8 cellular contexts compared by ENCODE assay signal in the genomic region with DNA sequence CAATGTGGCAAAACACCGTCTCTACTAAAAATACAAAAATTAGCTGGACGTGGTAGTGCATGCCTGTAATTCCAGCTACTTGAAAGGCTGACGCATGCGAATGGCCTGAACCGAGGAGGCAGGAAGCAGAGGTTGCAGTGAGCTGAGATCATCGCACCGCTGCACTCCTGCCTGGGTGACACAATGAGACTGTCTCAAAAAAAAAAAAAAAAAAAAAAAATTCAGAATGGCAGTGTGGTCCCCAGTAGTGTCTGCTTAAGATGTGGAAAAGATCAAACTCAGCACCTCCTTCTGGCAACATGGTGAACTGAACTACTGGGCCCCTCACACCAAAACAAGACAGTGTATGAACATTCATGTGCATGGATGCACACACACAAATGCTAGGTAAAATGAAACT.
DNase-seq lines count a peak whose midpoint lies in the region; ATAC-seq and TF ChIP-seq lines count a peak whose summit lies in the region.

No MANE protein-coding gene starts in this region.

- ATAC-seq in HG02642 (IDR thresholded peaks at IDR 0.05; ENCODE audit: poor library complexity, unreplicated experiment) = no peak

- no peak overlapping the region for H3K27ac ChIP-seq in RWPE1

- in situ Hi-C loops in GM13977 (cut with MboI; ENCODE audit: low pct_unique_long_range_greater_than_20kb, low sequenced_read_pairs, unreplicated experiment) = no loop called here

- CTCF ChIA-PET in RWPE1 (lab: Yijun Ruan, JAX) = interaction anchor here (0.6 to 1.2 kb wide), 3 partner anchors 12 to 265 kb away, joined by 3 to 6 read pairs (median 6); no protein-coding TSS in a partner anchor

- POLR2A ChIA-PET in RWPE1 (lab: Yijun Ruan, JAX; ENCODE audit: low non-redundant PET) = no interaction called here

- DNase-seq in GM13977 (ENCODE audit: low spot score) = no peak
- DNase-seq in T-helper 1 cell = peak; percentile 18 to 72 (median 28)
- peak; percentile 0 for DNase-seq in effector CD8-positive, alpha-beta T cell (lab: John Stamatoyannopoulos, UW)
- DNase-seq in stimulated activated CD4-positive, alpha-beta T cell treated with anti-CD3 and anti-CD28 coated beads, Interleukin-1b, Interleukin-23, amount 100 ng/mL, for 48 hours = peak; percentile 39
- DNase-seq in nucleus accumbens (lab: John Stamatoyannopoulos, UW) = no peak
- no peak for DNase-seq in retina
- no peak for DNase-seq in RWPE1 (ENCODE audit: low spot score)

- peak; percentile 15 for TF ChIP-seq CTCF in GM13977 (IDR thresholded peaks at IDR 0.05; ENCODE audit: extremely low read depth, insufficient read depth, missing control alignments)
- no peak for TF ChIP-seq CTCF in RWPE1 (conservative IDR thresholded peaks at IDR 0.05; ENCODE audit: low read depth)

Comparison
In these comparisons a context has a peak if more than half of its experiments do, and no peak if none do; other contexts are left out.
1. DNase-seq: peak in T-helper 1 cell (5 of 5), effector CD8-positive, alpha-beta T cell (single experiment) and stimulated activated CD4-positive, alpha-beta T cell treated with anti-CD3 and anti-CD28 coated beads, Interleukin-1b, Interleukin-23, amount 100 ng/mL, for 48 hours (single experiment); none in GM13977 (single experiment), nucleus accumbens (0 of 56), retina (single experiment) and RWPE1 (single experiment).